ENCODE assay signal across 27 cellular contexts in the genomic region with DNA sequence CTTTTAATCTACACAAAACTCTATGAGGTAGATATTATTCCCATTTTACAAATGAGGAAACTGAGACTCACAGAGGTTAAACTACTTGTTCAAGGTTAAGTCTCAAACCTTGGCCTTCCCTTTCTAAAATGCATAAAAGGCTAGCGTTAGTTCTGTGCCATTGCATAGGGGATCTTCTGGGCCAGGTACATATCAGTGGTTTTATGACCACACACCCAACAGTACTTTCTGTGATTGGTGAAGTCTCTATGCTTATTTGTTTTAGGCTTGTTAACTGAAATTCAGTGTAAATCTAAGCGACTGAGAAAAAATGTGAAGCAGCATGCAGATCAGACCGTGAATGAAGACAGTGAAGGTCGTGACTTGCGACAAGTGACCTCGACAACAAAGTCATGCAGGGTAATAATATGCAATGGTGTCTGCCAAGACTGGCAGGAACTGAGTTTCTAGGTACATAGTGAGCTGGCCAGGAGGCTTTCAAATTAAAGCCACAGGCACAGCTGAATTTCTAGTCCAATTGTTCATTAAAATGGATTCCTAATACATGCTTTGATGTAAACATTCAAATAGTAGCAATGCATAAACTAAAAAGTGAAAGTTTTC. TPM values are rescaled to one million over a fixed set of nuclear protein-coding genes. Genes with fewer than 3 reads are reported as not detected.
"Had no signal": no experiment of that assay in that cellular context is flagged by ENCODE, and none has a peak within 500 bp of the region (broad histone marks: within the 10 kb centered on the region; RNA-seq: fewer than 3 reads in every experiment).

No MANE protein-coding gene starts in this region.

- H3K9me3 ChIP-seq: heart right ventricle, left lung, pancreas, prostate gland, sigmoid colon, spleen, suprapubic skin, thoracic aorta, tibial artery, uterus had no signal

- H3K27me3 ChIP-seq: hepatocyte, sigmoid colon, tibial artery, uterus had no signal

- ATAC-seq: heart right ventricle; left lung; naive thymus-derived CD8-positive, alpha-beta T cell; pancreas; right cardiac atrium; stimulated activated effector memory CD8-positive, alpha-beta T cell treated with anti-CD3 and anti-CD28 coated beads, Interleukin-12 subunit alpha, Interleukin-12 subunit beta, amount 100 ng/mL, for 72 hours had no signal

- H3K9me3 Mint-ChIP-seq: nephron; neural crest cell; stimulated activated naive CD8-positive, alpha-beta T cell treated with anti-CD3 and anti-CD28 coated beads, Interleukin-15, Interleukin-2, amounts not matched to agents 100 ng/mL and 50 ng/mL, for 24 hours; type B pancreatic cell had no signal

- H3K36me3 Mint-ChIP-seq: memory B cell; naive thymus-derived CD8-positive, alpha-beta T cell; stimulated activated effector memory CD8-positive, alpha-beta T cell treated with anti-CD3 and anti-CD28 coated beads, Interleukin-12 subunit alpha, Interleukin-12 subunit beta, amount 100 ng/mL, for 72 hours; type B pancreatic cell had no signal

- H3K4me3 Mint-ChIP-seq: memory B cell; naive thymus-derived CD8-positive, alpha-beta T cell; nephron; neural crest cell; stimulated activated effector memory CD8-positive, alpha-beta T cell treated with anti-CD3 and anti-CD28 coated beads, Interleukin-12 subunit alpha, Interleukin-12 subunit beta, amount 100 ng/mL, for 72 hours; stimulated activated naive CD8-positive, alpha-beta T cell treated with anti-CD3 and anti-CD28 coated beads, Interleukin-15, Interleukin-2, amounts not matched to agents 100 ng/mL and 50 ng/mL, for 24 hours; type B pancreatic cell had no signal

- H3K4me3 ChIP-seq: heart right ventricle, hepatocyte, left lung, pancreas, prostate gland, sigmoid colon, spleen, suprapubic skin, thoracic aorta, tibial artery, uterus had no signal

- H3K36me3 ChIP-seq: heart right ventricle, left lung, pancreas, prostate gland, sigmoid colon, spleen, suprapubic skin, thoracic aorta, tibial artery, uterus had no signal

- H3K4me1 Mint-ChIP-seq: memory B cell; naive thymus-derived CD8-positive, alpha-beta T cell; nephron; stimulated activated effector memory CD8-positive, alpha-beta T cell treated with anti-CD3 and anti-CD28 coated beads, Interleukin-12 subunit alpha, Interleukin-12 subunit beta, amount 100 ng/mL, for 72 hours had no signal

- H3K27ac ChIP-seq: heart right ventricle, hepatocyte, left lung, pancreas, prostate gland, sigmoid colon, spleen, suprapubic skin, thoracic aorta, tibial artery, uterus had no signal

- H3K4me1 ChIP-seq: heart right ventricle, left lung, pancreas, prostate gland, sigmoid colon, spleen, suprapubic skin, tibial artery, uterus had no signal

- H2AFZ ChIP-seq: hepatocyte had no signal

- H3K79me2 ChIP-seq: hepatocyte had no signal

- DNase-seq: heart right ventricle; islet precursor cell; left lung; midbrain; naive thymus-derived CD8-positive, alpha-beta T cell; nucleus accumbens; pancreas; posterior cingulate gyrus; retina; right cardiac atrium; sigmoid colon; small intestine; spleen; stimulated activated CD4-positive, alpha-beta T cell treated with anti-CD3 and anti-CD28 coated beads, Interleukin-4, amount 100 ng/mL, for 24 hours; stimulated activated naive CD4-positive, alpha-beta T cell; tibial artery; uterus had no signal

- H3K4me2 ChIP-seq: hepatocyte had no signal

- H3K27ac Mint-ChIP-seq: memory B cell; naive thymus-derived CD8-positive, alpha-beta T cell; nephron; stimulated activated effector memory CD8-positive, alpha-beta T cell treated with anti-CD3 and anti-CD28 coated beads, Interleukin-12 subunit alpha, Interleukin-12 subunit beta, amount 100 ng/mL, for 72 hours; stimulated activated naive CD8-positive, alpha-beta T cell treated with anti-CD3 and anti-CD28 coated beads, Interleukin-15, Interleukin-2, amounts not matched to agents 100 ng/mL and 50 ng/mL, for 24 hours; type B pancreatic cell had no signal

RNA-seq across cellular contexts. Expression of gene GAS2L3, which starts 38.8 kb away (rescaled TPM):
- total RNA-seq: naive thymus-derived CD8-positive, alpha-beta T cell had no signal
- polyA plus RNA-seq: naive thymus-derived CD8-positive, alpha-beta T cell had no signal
